In the genomic region with DNA sequence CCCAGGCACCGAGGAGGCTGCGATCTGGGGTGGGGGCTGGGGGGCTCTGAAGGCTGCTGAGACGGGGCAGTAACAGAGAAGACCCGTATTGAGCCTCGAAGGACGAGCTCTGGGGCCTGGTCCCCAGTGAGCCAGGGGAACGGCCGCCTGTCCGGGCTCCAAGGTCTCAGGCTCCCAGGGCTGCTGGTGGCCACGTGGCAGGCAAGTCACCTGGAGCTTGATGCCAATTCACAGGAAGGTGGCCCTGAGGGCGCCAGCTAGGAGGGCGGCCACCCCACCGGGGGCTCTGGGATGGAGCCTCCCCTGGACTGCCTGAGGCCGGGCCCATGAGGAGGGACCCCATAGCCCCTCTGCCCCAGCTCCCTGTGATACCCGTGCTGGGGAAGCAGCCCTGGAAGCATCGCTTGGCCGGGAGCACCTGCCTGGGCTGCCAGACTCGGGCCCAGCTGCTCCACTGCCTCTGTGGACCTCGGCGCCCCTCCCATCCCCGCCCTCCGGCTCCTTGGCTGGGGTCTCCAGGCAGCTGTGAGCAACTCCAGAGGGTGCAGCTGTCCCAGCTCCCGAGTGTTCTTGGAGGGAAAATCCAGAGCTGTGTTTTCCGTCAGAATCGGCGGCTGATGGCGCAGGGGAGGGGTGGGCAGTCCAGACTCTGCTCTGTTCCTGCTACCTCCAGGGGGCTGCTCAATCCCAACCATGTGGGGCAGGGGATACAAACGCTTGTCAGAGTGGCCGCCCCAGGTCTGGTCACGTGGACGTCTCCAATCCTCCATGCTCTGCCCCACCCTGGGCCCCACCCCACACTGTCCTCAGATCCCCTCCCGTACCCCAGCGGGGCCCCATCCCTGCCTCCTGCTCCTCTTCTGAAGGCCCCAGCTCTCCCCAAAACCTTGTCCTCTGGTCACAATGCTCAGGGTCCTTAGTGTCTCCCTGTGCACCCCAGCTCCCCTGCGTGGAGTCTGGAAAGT, we compare ENCODE assay signal across 21 cellular contexts.
A peak's percentile ranks its signal among the peaks of the same experiment; 100 is the strongest.
DNase-seq lines count a peak whose midpoint lies in the region; ATAC-seq, FAIRE-seq and TF ChIP-seq lines count a peak whose summit lies in the region.
"Had no signal": no experiment of that assay in that cellular context is flagged by ENCODE, and none has a peak within 500 bp of the region (broad histone marks: within the 10 kb centered on the region; RNA-seq: fewer than 3 reads in every experiment).

No MANE protein-coding gene starts in this region.

- peaks cover 14% of the 10 kb centered on the region for H3K36me3 Mint-ChIP-seq in chondrocyte (ENCODE audit: low read depth)

- no peaks in the 10 kb centered on the region for H3K9me3 Mint-ChIP-seq in chondrocyte (ENCODE audit: low read depth)
- H3K9me3 Mint-ChIP-seq: GM23338 had no signal

- peaks cover 0 to 2% of the 10 kb centered on the region in 2 donors for H3K36me3 ChIP-seq in aorta (ENCODE audit: control insufficient read depth in 1 of 2, insufficient read depth in 2 of 2, low read length in 1 of 2)

- no peak overlapping the region for H3K4me3 Mint-ChIP-seq in chondrocyte (ENCODE audit: unreplicated experiment)
- H3K4me3 Mint-ChIP-seq: CD8-positive, alpha-beta T cell; GM23338 had no signal

- intact Hi-C loops in Right ventricle myocardium inferior (cut with DNase I) (no loop called here), cardiac septum (cut with DNase I) (no loop called here), aorta (cut with DNase I) (no loop called here)

- ATAC-seq in Right ventricle myocardium inferior (no peak), aorta (ENCODE audit: low FRiP score) (no peak)
- ATAC-seq: CD8-positive, alpha-beta T cell; GM12878; GM23338; SK-N-SH treated with all-trans-retinoic acid at 6 μM for 48 hours had no signal

- no peaks in the 10 kb centered on the region for H3K27me3 Mint-ChIP-seq in chondrocyte (ENCODE audit: low read depth)

- H3K4me1 ChIP-seq in aorta (ENCODE audit: control insufficient read depth in 1 of 2, insufficient read depth in 2 of 2, low read length in 2 of 2): no peaks in the 10 kb centered on the region

- DNase-seq in Right ventricle myocardium inferior (ENCODE audit: missing footprints) (peak; percentile 30), cardiac septum (ENCODE audit: low spot score) (no peak), chondrocyte (ENCODE audit: low spot score) (peak; percentile 78), myocyte (ENCODE audit: low read depth) (peak; percentile 72), aorta (peak; percentile 35 to 66), GM19239 (ENCODE audit: insufficient read length, low spot score) (no peak), NCI-H2029 treated with DMSO at 0.1 percent for 48 hours (lab: John Stamatoyannopoulos, UW) (no peak)
- DNase-seq: 8988T; CD8-positive, alpha-beta T cell; DND-41; HCEC 1CT; KG1; NCI-H1105 treated with DMSO at 0.1 percent for 48 hours; NCI-H2081; NCI-H2171 treated with DMSO at 0.1 percent for 48 hours; NCI-H524 treated with DMSO at 0.1 percent for 48 hours; NCI-H82; SHP77 treated with DMSO at 0.1 percent for 48 hours had no signal

- no peaks in the 10 kb centered on the region for H3K27me3 ChIP-seq in aorta (ENCODE audit: control insufficient read depth in 1 of 2, insufficient read depth in 2 of 2, low read length in 1 of 2)

- no peaks in the 10 kb centered on the region for H3K9me3 ChIP-seq in aorta (ENCODE audit: control insufficient read depth, low read length)

- H3K27ac ChIP-seq in aorta (ENCODE audit: low read depth in 1 of 2, low read length in 2 of 2): no peak overlapping the region

- no peak overlapping the region for H3K4me3 ChIP-seq in aorta (ENCODE audit: low read length in 2 of 2)
- H3K4me3 ChIP-seq: GM12878, GM23338 had no signal

- no peak overlapping the region for H3K27ac Mint-ChIP-seq in chondrocyte (ENCODE audit: unreplicated experiment)
- H3K27ac Mint-ChIP-seq: CD8-positive, alpha-beta T cell; GM23338 had no signal

- WGBS in aorta, 2 donors: 93 to 96% methylated on average over 34 of the region's 34 CpGs

- H3K4me1 Mint-ChIP-seq in chondrocyte (ENCODE audit: low read depth): no peaks in the 10 kb centered on the region
- H3K4me1 Mint-ChIP-seq: GM23338 had no signal

- FAIRE-seq in GM19239 (lab: Jason Lieb, UNC): no peak
- FAIRE-seq: GM12878 had no signal

- no peak for TF ChIP-seq CTCF in chondrocyte (IDR thresholded peaks at IDR 0.05)

Comparison
In these comparisons a context has a peak if more than half of its experiments do, and no peak if none do; other contexts are left out.
1. DNase-seq: peak in Right ventricle myocardium inferior (single experiment), chondrocyte (single experiment), myocyte (single experiment) and aorta (2 of 2); none in cardiac septum (single experiment), GM19239 (single experiment) and NCI-H2029 treated with DMSO at 0.1 percent for 48 hours (single experiment).